Comparison of ENCODE assay signal across 1 cellular context in genomic region chr11:66592457-66593302, GRCh38.
A peak's percentile ranks its signal among the peaks of the same experiment; 100 is the strongest.
TF ChIP-seq lines count a peak whose summit lies in the region.

CCDC87 (minus strand) TSS chr11:66593063; CDS start chr11:66593015, 48 bp downstream.
A gene with protein sequence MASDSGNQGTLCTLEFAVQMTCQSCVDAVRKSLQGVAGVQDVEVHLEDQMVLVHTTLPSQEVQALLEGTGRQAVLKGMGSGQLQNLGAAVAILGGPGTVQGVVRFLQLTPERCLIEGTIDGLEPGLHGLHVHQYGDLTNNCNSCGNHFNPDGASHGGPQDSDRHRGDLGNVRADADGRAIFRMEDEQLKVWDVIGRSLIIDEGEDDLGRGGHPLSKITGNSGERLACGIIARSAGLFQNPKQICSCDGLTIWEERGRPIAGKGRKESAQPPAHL (plus strand): TSS chr11:66593185. CDS start chr11:66593262, 77 bp downstream.

TF ChIP-seq in HepG2, 621 proteins besides CTCF, POLR2A, EP300 and RAD21 (continued from another document and continues in another):
- TF ChIP-seq, protein P1, sequence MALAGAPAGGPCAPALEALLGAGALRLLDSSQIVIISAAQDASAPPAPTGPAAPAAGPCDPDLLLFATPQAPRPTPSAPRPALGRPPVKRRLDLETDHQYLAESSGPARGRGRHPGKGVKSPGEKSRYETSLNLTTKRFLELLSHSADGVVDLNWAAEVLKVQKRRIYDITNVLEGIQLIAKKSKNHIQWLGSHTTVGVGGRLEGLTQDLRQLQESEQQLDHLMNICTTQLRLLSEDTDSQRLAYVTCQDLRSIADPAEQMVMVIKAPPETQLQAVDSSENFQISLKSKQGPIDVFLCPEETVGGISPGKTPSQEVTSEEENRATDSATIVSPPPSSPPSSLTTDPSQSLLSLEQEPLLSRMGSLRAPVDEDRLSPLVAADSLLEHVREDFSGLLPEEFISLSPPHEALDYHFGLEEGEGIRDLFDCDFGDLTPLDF (CRISPR knock-in tag; IDR thresholded peaks at IDR 0.05) = peak; percentile 62
- TF ChIP-seq SMYD3 (CRISPR knock-in tag; IDR thresholded peaks at IDR 0.05) (peak; percentile 85; the same call in 1 of the 2 replicates), MBD4 (IDR thresholded peaks at IDR 0.05; ENCODE audit: borderline replicate concordance, low read length) (no peak), MAZ (IDR thresholded peaks at IDR 0.05; ENCODE audit: borderline replicate concordance, low read depth, low read length) (peak; percentile 38; the same call in 1 of the 2 replicates), MAZ (CRISPR knock-in tag; IDR thresholded peaks at IDR 0.05; ENCODE audit: low read depth) (peak; percentile 91), ZNF292 (CRISPR knock-in tag; IDR thresholded peaks at IDR 0.05; ENCODE audit: borderline replicate concordance, low read depth) (peak; percentile 97), ATF4 (CRISPR knock-in tag; IDR thresholded peaks at IDR 0.05) (0 out of 4 replicates have a peak, but pooled peaks of 1 of the 2 experiments have one; percentile 45), NFATC3 (CRISPR knock-in tag; IDR thresholded peaks at IDR 0.05) (0 out of 2 replicates have a peak, but pooled peaks have one; percentile 61), NR3C1 (CRISPR knock-in tag; IDR thresholded peaks at IDR 0.05) (no peak), ZNF101 (CRISPR knock-in tag; IDR thresholded peaks at IDR 0.05; ENCODE audit: borderline replicate concordance, low read depth) (no peak), SMARCC2 (IDR thresholded peaks at IDR 0.05) (0 out of 2 replicates have a peak, but pooled peaks have one; percentile 38), RXRA (CRISPR knock-in tag; IDR thresholded peaks at IDR 0.05) (peak; percentile 63; the same call in 1 of the 2 replicates), ZNF761 (CRISPR knock-in tag; conservative IDR thresholded peaks at IDR 0.05) (peak; percentile 77; the same call in 1 of the 2 replicates), NFAT5 (CRISPR knock-in tag; IDR thresholded peaks at IDR 0.05) (peak; percentile 57; the same call in 1 of the 2 replicates), NFE2 (CRISPR knock-in tag; IDR thresholded peaks at IDR 0.05) (no peak), POLR2AphosphoS2 (IDR thresholded peaks at IDR 0.05; ENCODE audit: low read depth, low read length) (no peak), BRCA1 (CRISPR knock-in tag; IDR thresholded peaks at IDR 0.05) (0 out of 2 replicates have a peak, but pooled peaks have one; percentile 84), ARID2 (CRISPR knock-in tag; IDR thresholded peaks at IDR 0.05; ENCODE audit: borderline replicate concordance) (no peak), ESRRA (CRISPR knock-in tag; IDR thresholded peaks at IDR 0.05; ENCODE audit: low read depth) (peak; percentile 94), ZNF709 (CRISPR knock-in tag; IDR thresholded peaks at IDR 0.05) (peak; percentile 97), GABPB1 (CRISPR knock-in tag; IDR thresholded peaks at IDR 0.05) (peak; percentile 78), HES4 (CRISPR knock-in tag; IDR thresholded peaks at IDR 0.05; ENCODE audit: borderline replicate concordance) (peak; percentile 77), CAMTA2 (CRISPR knock-in tag; IDR thresholded peaks at IDR 0.05; ENCODE audit: borderline replicate concordance) (0 out of 2 replicates have a peak, but pooled peaks have one; percentile 15), FIP1L1 (IDR thresholded peaks at IDR 0.05; ENCODE audit: borderline replicate concordance, insufficient read depth, low read depth, low read length) (no peak), ZSCAN31 (CRISPR knock-in tag; IDR thresholded peaks at IDR 0.05; ENCODE audit: low read depth) (peak; percentile 86), ATF2 (CRISPR knock-in tag; IDR thresholded peaks at IDR 0.05) (no peak; the same call in 1 of the 2 replicates), DDIT3 (CRISPR knock-in tag; IDR thresholded peaks at IDR 0.05) (no peak), ZXDC (CRISPR knock-in tag; IDR thresholded peaks at IDR 0.05) (no peak), MAF1 (CRISPR knock-in tag; IDR thresholded peaks at IDR 0.05; ENCODE audit: borderline replicate concordance) (no peak; the same call in 1 of the 2 replicates), AGO1 (IDR thresholded peaks at IDR 0.05; ENCODE audit: low read depth, low read length, poor library complexity, severe bottlenecking) (peak; percentile 27)
- TF ChIP-seq, protein P2, sequence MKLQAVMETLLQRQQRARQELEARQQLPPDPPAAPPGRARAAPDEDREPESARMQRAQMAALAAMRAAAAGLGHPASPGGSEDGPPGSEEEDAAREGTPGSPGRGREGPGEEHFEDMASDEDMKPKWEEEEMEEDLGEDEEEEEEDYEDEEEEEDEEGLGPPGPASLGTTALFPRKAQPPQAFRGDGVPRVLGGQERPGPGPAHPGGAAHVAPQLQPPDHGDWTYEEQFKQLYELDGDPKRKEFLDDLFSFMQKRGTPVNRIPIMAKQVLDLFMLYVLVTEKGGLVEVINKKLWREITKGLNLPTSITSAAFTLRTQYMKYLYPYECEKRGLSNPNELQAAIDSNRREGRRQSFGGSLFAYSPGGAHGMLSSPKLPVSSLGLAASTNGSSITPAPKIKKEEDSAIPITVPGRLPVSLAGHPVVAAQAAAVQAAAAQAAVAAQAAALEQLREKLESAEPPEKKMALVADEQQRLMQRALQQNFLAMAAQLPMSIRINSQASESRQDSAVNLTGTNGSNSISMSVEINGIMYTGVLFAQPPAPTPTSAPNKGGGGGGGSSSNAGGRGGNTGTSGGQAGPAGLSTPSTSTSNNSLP (IDR thresholded peaks at IDR 0.05; ENCODE audit: low read depth, low read length) = no peak; the same call in 1 of the 2 replicates
- TF ChIP-seq, protein P3, sequence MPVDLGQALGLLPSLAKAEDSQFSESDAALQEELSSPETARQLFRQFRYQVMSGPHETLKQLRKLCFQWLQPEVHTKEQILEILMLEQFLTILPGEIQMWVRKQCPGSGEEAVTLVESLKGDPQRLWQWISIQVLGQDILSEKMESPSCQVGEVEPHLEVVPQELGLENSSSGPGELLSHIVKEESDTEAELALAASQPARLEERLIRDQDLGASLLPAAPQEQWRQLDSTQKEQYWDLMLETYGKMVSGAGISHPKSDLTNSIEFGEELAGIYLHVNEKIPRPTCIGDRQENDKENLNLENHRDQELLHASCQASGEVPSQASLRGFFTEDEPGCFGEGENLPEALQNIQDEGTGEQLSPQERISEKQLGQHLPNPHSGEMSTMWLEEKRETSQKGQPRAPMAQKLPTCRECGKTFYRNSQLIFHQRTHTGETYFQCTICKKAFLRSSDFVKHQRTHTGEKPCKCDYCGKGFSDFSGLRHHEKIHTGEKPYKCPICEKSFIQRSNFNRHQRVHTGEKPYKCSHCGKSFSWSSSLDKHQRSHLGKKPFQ (CRISPR knock-in tag; IDR thresholded peaks at IDR 0.05; ENCODE audit: insufficient replicate concordance) = peak; percentile 9
- TF ChIP-seq, protein P4, sequence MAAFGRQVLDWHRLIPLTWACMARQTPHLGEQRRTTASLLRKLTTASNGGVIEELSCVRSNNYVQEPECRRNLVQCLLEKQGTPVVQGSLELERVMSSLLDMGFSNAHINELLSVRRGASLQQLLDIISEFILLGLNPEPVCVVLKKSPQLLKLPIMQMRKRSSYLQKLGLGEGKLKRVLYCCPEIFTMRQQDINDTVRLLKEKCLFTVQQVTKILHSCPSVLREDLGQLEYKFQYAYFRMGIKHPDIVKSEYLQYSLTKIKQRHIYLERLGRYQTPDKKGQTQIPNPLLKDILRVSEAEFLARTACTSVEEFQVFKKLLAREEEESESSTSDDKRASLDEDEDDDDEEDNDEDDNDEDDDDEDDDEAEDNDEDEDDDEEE (CRISPR knock-in tag; IDR thresholded peaks at IDR 0.05) = peak; percentile 94
- TF ChIP-seq, protein P5, sequence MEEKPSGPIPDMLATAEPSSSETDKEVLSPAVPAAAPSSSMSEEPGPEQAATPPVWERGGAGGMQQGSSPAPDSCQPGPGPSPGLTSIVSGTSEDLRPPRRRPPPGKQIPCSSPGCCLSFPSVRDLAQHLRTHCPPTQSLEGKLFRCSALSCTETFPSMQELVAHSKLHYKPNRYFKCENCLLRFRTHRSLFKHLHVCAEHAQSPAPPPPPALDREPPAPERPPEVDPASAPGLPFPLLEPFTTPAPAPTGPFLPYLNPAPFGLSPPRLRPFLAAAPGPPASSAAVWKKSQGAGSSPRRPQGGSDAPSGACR (CRISPR knock-in tag; IDR thresholded peaks at IDR 0.05) = peak; percentile 45; the same call in 1 of the 2 replicates
